Comparison of ENCODE assay signal across 8 cellular contexts in genomic region chr2:177165731-177166711, GRCh38. TPM values are rescaled to one million over a fixed set of nuclear protein-coding genes. Genes with fewer than 3 reads are reported as not detected.
DNase-seq lines count a peak whose midpoint lies in the region; ATAC-seq, FAIRE-seq and TF ChIP-seq lines count a peak whose summit lies in the region.

No MANE protein-coding gene starts in this region.

- H3K27ac Mint-ChIP-seq in activated CD4-positive, alpha-beta T cell treated with anti-CD3 and anti-CD28 coated beads for 36 hours, result peak overlapping the region; percentile 86
- H3K27ac Mint-ChIP-seq in stimulated activated naive CD8-positive, alpha-beta T cell treated with anti-CD3 and anti-CD28 coated beads, Interleukin-15, amount 100 ng/mL, for 72 hours, result peak overlapping the region; percentile 54 to 91

- peak overlapping the region; percentile 91 for H3K27ac ChIP-seq in keratinocyte (ENCODE audit: control insufficient read depth, insufficient read depth, low read length)

- H4K20me1 ChIP-seq in keratinocyte (ENCODE audit: control insufficient read depth, extremely low read depth, insufficient read depth, low read length), result no peaks in the 10 kb centered on the region

- FAIRE-seq in keratinocyte (lab: Jason Lieb, UNC), result peak; percentile 79

- peak overlapping the region; percentile 59 for H3K4me3 Mint-ChIP-seq in activated CD4-positive, alpha-beta T cell treated with anti-CD3 and anti-CD28 coated beads for 36 hours
- H3K4me3 Mint-ChIP-seq in stimulated activated naive CD8-positive, alpha-beta T cell treated with anti-CD3 and anti-CD28 coated beads, Interleukin-15, amount 100 ng/mL, for 72 hours, result peak overlapping the region; percentile 70 to 82

- H3K36me3 ChIP-seq in keratinocyte (ENCODE audit: control insufficient read depth in 2 of 2, extremely low read depth in 1 of 2, insufficient read depth in 2 of 2, low read length in 2 of 2), result no peaks in the 10 kb centered on the region

- H3K9me3 Mint-ChIP-seq in activated CD4-positive, alpha-beta T cell treated with anti-CD3 and anti-CD28 coated beads for 36 hours (ENCODE audit: low read depth), result no peaks in the 10 kb centered on the region
- no peaks in the 10 kb centered on the region for H3K9me3 Mint-ChIP-seq in stimulated activated naive CD8-positive, alpha-beta T cell treated with anti-CD3 and anti-CD28 coated beads, Interleukin-15, amount 100 ng/mL, for 72 hours

- no peaks in the 10 kb centered on the region for H3K27me3 Mint-ChIP-seq in activated CD4-positive, alpha-beta T cell treated with anti-CD3 and anti-CD28 coated beads for 36 hours
- H3K27me3 Mint-ChIP-seq in stimulated activated naive CD8-positive, alpha-beta T cell treated with anti-CD3 and anti-CD28 coated beads, Interleukin-15, amount 100 ng/mL, for 72 hours, result no peaks in the 10 kb centered on the region

- H2AFZ ChIP-seq in keratinocyte (ENCODE audit: control insufficient read depth, low read length), result peak overlapping the region; percentile 55

- H3K27me3 ChIP-seq in keratinocyte (ENCODE audit: control insufficient read depth, extremely low read depth, insufficient read depth, low read length), result no peaks in the 10 kb centered on the region

- peaks cover 55% of the 10 kb centered on the region for H3K4me1 ChIP-seq in keratinocyte (ENCODE audit: control insufficient read depth, extremely low read depth, insufficient read depth, low read length)

- H3K4me2 ChIP-seq in keratinocyte (ENCODE audit: control insufficient read depth, extremely low read depth, insufficient read depth, low read depth, low read length), result peak overlapping the region; percentile 98

- peaks cover 31% of the 10 kb centered on the region for H3K4me1 Mint-ChIP-seq in activated CD4-positive, alpha-beta T cell treated with anti-CD3 and anti-CD28 coated beads for 36 hours
- H3K4me1 Mint-ChIP-seq in stimulated activated naive CD8-positive, alpha-beta T cell treated with anti-CD3 and anti-CD28 coated beads, Interleukin-15, amount 100 ng/mL, for 72 hours, result peaks cover 45% of the 10 kb centered on the region

- POLR2A ChIA-PET in activated CD4-positive, alpha-beta T cell treated with anti-CD3 and anti-CD28 coated beads for 36 hours (lab: Charles Lee), result interaction anchor here (1.0 to 2.9 kb wide), 3 partner anchors 46 to 99 kb away, joined by 3 to 24 read pairs (median 13); partner anchors contain the start of genes HNRNPA3 and NFE2L2
- POLR2A ChIA-PET in HEK293T (lab: Yijun Ruan, JAX), result interaction anchor here (1.2 to 3.0 kb wide), 2 partner anchors 46 to 98 kb away, joined by 3 to 35 read pairs; partner anchors contain the start of genes HNRNPA3 and NFE2L2

- H3K4me3 ChIP-seq in astrocyte of the spinal cord (ENCODE audit: low read depth, low read length) (no peak overlapping the region), keratinocyte (ENCODE audit: control insufficient read depth in 2 of 3, extremely low read depth in 1 of 3, insufficient read depth in 2 of 3, low read depth in 1 of 3, low read length in 3 of 3) (peak overlapping the region in 1 of 3 experiments; percentile 58)

- peak overlapping the region; percentile 81 for H3K9ac ChIP-seq in keratinocyte (ENCODE audit: control insufficient read depth, extremely low read depth, insufficient read depth, low read length)

- dilution Hi-C loops in keratinocyte (cut with MboI; ENCODE audit: extremely low pct_ligation_motif_present, low sequenced_read_pairs), result no loop called here

- H3K36me3 Mint-ChIP-seq in activated CD4-positive, alpha-beta T cell treated with anti-CD3 and anti-CD28 coated beads for 36 hours (ENCODE audit: low read depth), result no peaks in the 10 kb centered on the region

- CTCF ChIA-PET in activated CD4-positive, alpha-beta T cell treated with anti-CD3 and anti-CD28 coated beads for 36 hours (lab: Charles Lee), result interaction anchor here (0.6 to 5.8 kb wide), 37 partner anchors 9 to 702 kb away, joined by 3 to 98 read pairs (median 6); partner anchors contain the start of genes AGPS, HNRNPA3 and NFE2L2
- CTCF ChIA-PET in HEK293T (lab: Yijun Ruan, JAX), result interaction anchor here (0.6 to 4.5 kb wide), 10 partner anchors 32 to 252 kb away, joined by 3 to 35 read pairs (median 5); partner anchors contain the start of gene NFE2L2

- no peaks in the 10 kb centered on the region for H3K79me2 ChIP-seq in keratinocyte (ENCODE audit: control insufficient read depth, insufficient read depth, low read length)

- ATAC-seq in activated CD4-positive, alpha-beta T cell treated with anti-CD3 and anti-CD28 coated beads for 36 hours, result peak; percentile 64
- peak; percentile 80 for ATAC-seq in stimulated activated naive CD8-positive, alpha-beta T cell treated with anti-CD3 and anti-CD28 coated beads, Interleukin-15, amount 100 ng/mL, for 72 hours

- in situ Hi-C loops in astrocyte of the spinal cord (cut with HindIII; ENCODE audit: low sequenced_read_pairs), result no loop called here

- H3K9me3 ChIP-seq in keratinocyte (ENCODE audit: control insufficient read depth, low read depth, low read length), result no peaks in the 10 kb centered on the region

- H3K9me1 ChIP-seq in keratinocyte (ENCODE audit: control insufficient read depth, extremely low read depth, insufficient read depth, low read length), result no peaks in the 10 kb centered on the region

- intact Hi-C loops in activated CD4-positive, alpha-beta T cell treated with anti-CD3 and anti-CD28 coated beads for 36 hours (cut with DNase I, micrococcal nuclease), result loop anchor here (1.0 to 2.0 kb wide), 5 partner anchors 46 to 597 kb away; partner anchors contain the start of gene HNRNPA3 (in 1 of the 2)

- no peak for TF ChIP-seq CTCF in astrocyte of the spinal cord (IDR thresholded peaks at IDR 0.05; ENCODE audit: low read depth, low read length)
- no peak for TF ChIP-seq CTCF in keratinocyte (optimal IDR thresholded peaks at IDR 0.05 in 1 of 3, IDR thresholded peaks at IDR 0.05 in 1 of 3, conservative IDR thresholded peaks at IDR 0.05 in 1 of 3; ENCODE audit: extremely low read depth in 1 of 3, insufficient read depth in 2 of 3, low read length in 3 of 3)

- peak; percentile 22 for DNase-seq in activated CD4-positive, alpha-beta T cell treated with anti-CD3 and anti-CD28 coated beads for 36 hours
- no peak for DNase-seq in activated CD4-positive, alpha-beta T cell treated with anti-CD3 and anti-CD28 coated beads for 48 hours
- DNase-seq in HEK293T (ENCODE audit: extremely low spot score) (no peak), NCI-H1417 treated with DMSO at 0.1 percent for 48 hours (lab: John Stamatoyannopoulos, UW) (peak; percentile 16), astrocyte of the spinal cord (ENCODE audit: low read depth, low spot score) (peak; percentile 40), keratinocyte (ENCODE audit: low read depth, low spot score) (no peak), cortex of kidney (lab: John Stamatoyannopoulos, UW) (no peak)
- DNase-seq in stimulated activated naive CD8-positive, alpha-beta T cell treated with anti-CD3 and anti-CD28 coated beads, Interleukin-15, amount 100 ng/mL, for 72 hours, result peak; percentile 19 to 27

TF ChIP-seq in HEK293T, 16 proteins besides CTCF, POLR2A, EP300 and RAD21:
- TF ChIP-seq PKNOX1 (IDR thresholded peaks at IDR 0.05) (peak; percentile 31; the same call in 1 of the 2 replicates), ARNT (IDR thresholded peaks at IDR 0.05) (no peak)

RNA-seq across cellular contexts. Expression of gene HNRNPA3, which starts 46.6 kb away (rescaled TPM):
- total RNA-seq in activated CD4-positive, alpha-beta T cell treated with anti-CD3 and anti-CD28 coated beads for 36 hours, result 100 to 1,000 TPM; 200 to 290 TPM
- 53.1 to 178 TPM (median 74.6 TPM) in 3 replicates for polyA plus RNA-seq in keratinocyte
- 162 TPM for polyA plus RNA-seq in keratinocyte (2011; ENCODE audit: low read depth)
- 90.2 and 96.4 TPM in 2 replicates for polyA plus RNA-seq in keratinocyte (2011; cell fraction: cytosol; rRNA removed)
- 71.8 and 126 TPM in 2 replicates for polyA plus RNA-seq in keratinocyte (2011; cell fraction: nucleus; rRNA removed)
- polyA plus RNA-seq in keratinocyte (2012; ENCODE audit: low replicate concordance), result 140 and 399 TPM in 2 replicates
- 9.2 to 36.1 TPM (median 10.7 TPM) in 3 replicates for polyA minus RNA-seq in keratinocyte
- 23.8 TPM for polyA minus RNA-seq in keratinocyte (2011; cell fraction: cytosol; rRNA and poly(A)+ RNA removed)
- polyA minus RNA-seq in keratinocyte (2011; cell fraction: nucleus; rRNA and poly(A)+ RNA removed), result 17.0 and 32.5 TPM in 2 replicates

Comparison
In these comparisons a context has a peak if more than half of its experiments do, and no peak if none do; other contexts are left out.
1. DNase-seq: peak in activated CD4-positive, alpha-beta T cell treated with anti-CD3 and anti-CD28 coated beads for 36 hours (single experiment), NCI-H1417 treated with DMSO at 0.1 percent for 48 hours (single experiment), astrocyte of the spinal cord (single experiment) and stimulated activated naive CD8-positive, alpha-beta T cell treated with anti-CD3 and anti-CD28 coated beads, Interleukin-15, amount 100 ng/mL, for 72 hours (2 of 2); none in activated CD4-positive, alpha-beta T cell treated with anti-CD3 and anti-CD28 coated beads for 48 hours (single experiment), HEK293T (single experiment), keratinocyte (single experiment) and cortex of kidney (single experiment).